ENCODE assay signal across 8 cellular contexts in the genomic region with DNA sequence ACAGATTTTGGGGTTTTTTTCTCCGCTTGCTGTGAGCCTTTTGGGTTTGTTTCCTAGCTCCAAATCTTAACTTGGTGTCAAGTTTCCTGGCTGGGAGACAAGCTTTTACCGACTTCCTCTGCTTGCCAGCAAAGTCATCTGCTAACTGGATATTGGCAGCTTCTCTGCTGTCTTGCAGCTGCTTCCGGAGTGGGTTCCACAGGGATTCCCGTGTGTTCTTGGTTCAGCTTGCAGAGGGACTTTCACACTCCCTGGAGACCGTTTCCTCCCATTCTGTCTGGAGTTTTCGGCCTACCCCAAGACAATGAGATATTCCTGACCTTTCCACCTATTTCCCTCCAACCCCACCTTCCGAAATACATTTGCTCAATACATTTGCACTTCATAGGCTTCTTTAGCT. TPM values are rescaled to one million over a fixed set of nuclear protein-coding genes. Genes with fewer than 3 reads are reported as not detected.
DNase-seq lines count a peak whose midpoint lies in the region; ATAC-seq and TF ChIP-seq lines count a peak whose summit lies in the region.

No MANE protein-coding gene starts in this region.

- DNase-seq in NCI-H1694 (lab: John Stamatoyannopoulos, UW) (peak; percentile 24), breast epithelium (ENCODE audit: low spot score in 2 of 2) (peak in 1 of 2 donors; percentile 52), medulla oblongata (ENCODE audit: extremely low spot score) (peak; percentile 77), GM19238 (ENCODE audit: insufficient read length, low spot score) (no peak)
- no peak for DNase-seq in naive thymus-derived CD8-positive, alpha-beta T cell

- H3K36me3 ChIP-seq in breast epithelium: no peaks in the 10 kb centered on the region

- peak overlapping the region in 1 of 10 donors; percentile 32 for H3K27ac Mint-ChIP-seq in naive thymus-derived CD8-positive, alpha-beta T cell

- TF ChIP-seq POLR2A in breast epithelium (IDR thresholded peaks at IDR 0.05): no peak

- no peaks in the 10 kb centered on the region for H3K9me3 Mint-ChIP-seq in naive thymus-derived CD8-positive, alpha-beta T cell

- H3K4me3 Mint-ChIP-seq in naive thymus-derived CD8-positive, alpha-beta T cell: no peak overlapping the region

- H3K4me3 ChIP-seq in breast epithelium: no peak overlapping the region

- no peaks in the 10 kb centered on the region for H3K27me3 ChIP-seq in breast epithelium

- H3K4me1 ChIP-seq in breast epithelium: no peaks in the 10 kb centered on the region

- no peaks in the 10 kb centered on the region for H3K27me3 Mint-ChIP-seq in naive thymus-derived CD8-positive, alpha-beta T cell

- H3K9me3 ChIP-seq in breast epithelium: no peaks in the 10 kb centered on the region

- H3K4me1 Mint-ChIP-seq in naive thymus-derived CD8-positive, alpha-beta T cell: peaks cover 0 to 19% (median 14%) of the 10 kb centered on the region in 4 donors

- TF ChIP-seq CTCF in C4-2B (conservative IDR thresholded peaks at IDR 0.05) (no peak), breast epithelium (IDR thresholded peaks at IDR 0.05) (no peak)

- peaks cover 0 to 4% (median 0%) of the 10 kb centered on the region in 3 donors for H3K36me3 Mint-ChIP-seq in naive thymus-derived CD8-positive, alpha-beta T cell

- POLR2A ChIA-PET in naive thymus-derived CD8-positive, alpha-beta T cell (lab: Charles Lee): interaction anchor here (0.7 to 1.0 kb wide), 3 partner anchors 11 to 42 kb away, joined by 3 to 6 read pairs (median 3); partner anchors contain the start of gene PGLS

- H3K27ac ChIP-seq in C4-2B: peak overlapping the region; percentile 10; the same call in 1 of the 2 replicates
- peak overlapping the region; percentile 9 to 63 for H3K27ac ChIP-seq in breast epithelium

- intact Hi-C loops in breast epithelium (cut with DNase I; ENCODE audit: low total_unique reads): no loop called here

- ATAC-seq in GM18909 (IDR thresholded peaks at IDR 0.05; ENCODE audit: poor library complexity, unreplicated experiment): no peak
- ATAC-seq in esophagus mucosa: no peak
- ATAC-seq in naive thymus-derived CD8-positive, alpha-beta T cell: no peak

RNA-seq across cellular contexts. Expression of gene COLGALT1, which starts 2.2 kb away (rescaled TPM):
- total RNA-seq in breast epithelium (10 to 100 TPM; 45.1 to 99.9 (median 57.0) TPM), esophagus mucosa (28.5 TPM)
- total RNA-seq in naive thymus-derived CD8-positive, alpha-beta T cell: 10 to 100 TPM; 63.8 to 64.6 TPM
- 10 to 100 TPM; 15.6 to 25.8 (median 17.1) TPM for polyA plus RNA-seq in naive thymus-derived CD8-positive, alpha-beta T cell

RNA-seq across cellular contexts. Expression of gene PGLS, which starts 41.8 kb away (rescaled TPM):
- total RNA-seq in breast epithelium (10 to 100 TPM; 62.2 to 89.8 (median 72.4) TPM), esophagus mucosa (104 TPM)
- 10 to 100 TPM; 78.8 to 82.6 TPM for total RNA-seq in naive thymus-derived CD8-positive, alpha-beta T cell
- 10 to 100 TPM; 68.9 to 73.4 (median 73.0) TPM for polyA plus RNA-seq in naive thymus-derived CD8-positive, alpha-beta T cell

Comparison
In these comparisons a context has a peak if more than half of its experiments do, and no peak if none do; other contexts are left out.
1. DNase-seq: peak in NCI-H1694 (single experiment) and medulla oblongata (single experiment); none in GM19238 (single experiment) and naive thymus-derived CD8-positive, alpha-beta T cell (0 of 10).